ENCODE assay signal across 13 cellular contexts in genomic region chr5:54793612-54794436, GRCh38.
A peak's percentile ranks its signal among the peaks of the same experiment; 100 is the strongest.
DNase-seq lines count a peak whose midpoint lies in the region; ATAC-seq and TF ChIP-seq lines count a peak whose summit lies in the region.
"Had no signal": no experiment of that assay in that cellular context is flagged by ENCODE, and none has a peak within 500 bp of the region (broad histone marks: within the 10 kb centered on the region; RNA-seq: fewer than 3 reads in every experiment).

No MANE protein-coding gene starts in this region.

- no peak for TF ChIP-seq CTCF in spleen (IDR thresholded peaks at IDR 0.05 in 8 of 11, conservative IDR thresholded peaks at IDR 0.05 in 3 of 11)
- TF ChIP-seq CTCF in A673 (conservative IDR thresholded peaks at IDR 0.05; ENCODE audit: low read depth, low read length), result no peak

- H3K27me3 Mint-ChIP-seq in activated naive CD8-positive, alpha-beta T cell, result peaks cover 3% of the 10 kb centered on the region

- DNase-seq in AG08395 (ENCODE audit: low spot score) (peak; percentile 48), HCEC 1CT (peak; percentile 22), iris pigment epithelial cell (ENCODE audit: low read depth) (peak; percentile 42), spleen (no peak), NCI-H2029 (lab: John Stamatoyannopoulos, UW) (no peak), A673 (ENCODE audit: low spot score) (no peak)
- DNase-seq: brain microvascular endothelial cell, NCI-H2029 treated with DMSO at 0.1 percent for 48 hours, NCI-H69, posterior cingulate gyrus had no signal

- no peak for ATAC-seq in HG02852 (IDR thresholded peaks at IDR 0.05; ENCODE audit: unreplicated experiment)
- ATAC-seq: left lobe of liver had no signal

- H3K9me3 Mint-ChIP-seq in activated naive CD8-positive, alpha-beta T cell (ENCODE audit: low read depth), result no peaks in the 10 kb centered on the region

- peaks cover 21% of the 10 kb centered on the region for H3K4me1 Mint-ChIP-seq in activated naive CD8-positive, alpha-beta T cell (ENCODE audit: low read depth)

- CTCF ChIA-PET in A673 (lab: Charles Lee), result no interaction called here

- H3K27ac Mint-ChIP-seq in activated naive CD8-positive, alpha-beta T cell, result peak overlapping the region; percentile 84

- peaks cover 0 to 7% (median 0%) of the 10 kb centered on the region in 6 donors for H3K4me1 ChIP-seq in spleen
- no peaks in the 10 kb centered on the region for H3K4me1 ChIP-seq in A673 (ENCODE audit: insufficient read depth, low read length, poor library complexity, severe bottlenecking)

- intact Hi-C loops in spleen (cut with DNase I; ENCODE audit: low total_unique reads), result no loop called here
- intact Hi-C loops in A673 (cut with micrococcal nuclease; ENCODE audit: unreplicated experiment), result no loop called here

- no peak for TF ChIP-seq POLR2A in spleen (IDR thresholded peaks at IDR 0.05)

- H3K27me3 ChIP-seq in spleen (replicated peaks in 1 of 7) (no peaks in the 10 kb centered on the region), A673 (replicated peaks; ENCODE audit: insufficient read depth, low read depth, low read length, poor library complexity) (no peaks in the 10 kb centered on the region)
- H3K27me3 ChIP-seq: brain microvascular endothelial cell had no signal

- peaks cover 3% of the 10 kb centered on the region for H3K36me3 Mint-ChIP-seq in activated naive CD8-positive, alpha-beta T cell

- POLR2A ChIA-PET in A673 (lab: Charles Lee; ENCODE audit: low non-redundant PET), result no interaction called here

- H3K4me3 Mint-ChIP-seq in activated naive CD8-positive, alpha-beta T cell, result peak overlapping the region; percentile 55

- WGBS in spleen, 5 donors, result 76 to 86% (median 82%) methylated on average over 2 of the region's 2 CpGs

- no peak overlapping the region for H3K4me3 ChIP-seq in spleen
- no peak overlapping the region for H3K4me3 ChIP-seq in A673 (ENCODE audit: low read depth, low read length, poor library complexity, severe bottlenecking)

- H3K9me3 ChIP-seq in spleen (no peaks in the 10 kb centered on the region), A673 (ENCODE audit: low read depth, low read length, poor library complexity, severe bottlenecking) (no peaks in the 10 kb centered on the region)

- BruUV-seq in A673 (replicated peaks; lab: Mats Ljungman, UMichigan), result no TSS peak

- H3K36me3 ChIP-seq in spleen (no peaks in the 10 kb centered on the region), A673 (ENCODE audit: insufficient read depth, low read length, poor library complexity, severe bottlenecking) (no peaks in the 10 kb centered on the region)
- H3K36me3 ChIP-seq: brain microvascular endothelial cell had no signal

- H3K27ac ChIP-seq in spleen, result peak overlapping the region in 4 of 8 donors; percentile 31 to 63 (median 44)
- H3K27ac ChIP-seq in A673 (ENCODE audit: low read depth, low read length, poor library complexity, severe bottlenecking), result no peak overlapping the region
- H3K27ac ChIP-seq: brain microvascular endothelial cell had no signal

Comparison
In these comparisons a context has a peak if more than half of its experiments do, and no peak if none do; other contexts are left out.
1. DNase-seq: peak in AG08395 (single experiment), HCEC 1CT (single experiment) and iris pigment epithelial cell (single experiment); none in spleen (single experiment), NCI-H2029 (single experiment) and A673 (single experiment).